ENCODE assay signal across 11 cellular contexts in the genomic region with DNA sequence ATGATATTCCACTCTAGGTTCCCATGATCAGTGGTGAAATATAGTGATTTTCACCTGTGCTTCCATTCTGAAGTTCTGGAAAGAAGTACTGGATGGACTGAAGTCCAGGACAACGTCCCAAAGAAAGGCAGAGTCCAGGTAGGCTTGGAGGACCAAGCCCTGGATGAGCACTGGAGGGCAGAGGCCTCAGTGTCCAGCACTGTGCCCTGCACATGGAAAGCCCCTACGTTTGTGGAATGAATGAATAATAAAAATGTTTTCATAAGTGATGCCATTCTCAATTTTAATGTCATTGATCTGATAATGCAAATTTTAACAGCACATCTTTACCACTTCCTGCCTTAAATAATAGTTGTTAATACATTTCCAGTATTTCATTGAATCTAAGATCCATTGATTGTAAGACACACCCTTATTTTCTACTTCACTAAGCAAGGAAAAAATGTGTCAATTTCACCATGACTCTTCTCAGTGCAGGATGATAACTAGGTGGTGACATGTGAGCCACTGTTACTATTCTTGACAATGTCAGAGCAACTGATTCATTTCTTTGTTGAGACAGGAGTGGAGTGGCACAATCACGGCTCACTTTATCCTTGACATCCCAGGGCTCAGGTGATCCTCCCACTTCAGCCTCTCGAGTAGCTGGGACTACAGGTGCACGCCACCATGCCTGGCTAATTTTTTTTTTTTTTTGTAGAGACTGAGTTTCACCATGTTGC.
"Had no signal": no experiment of that assay in that cellular context is flagged by ENCODE, and none has a peak within 500 bp of the region (broad histone marks: within the 10 kb centered on the region; RNA-seq: fewer than 3 reads in every experiment).

No MANE protein-coding gene starts in this region.

- DNase-seq: activated B cell treated with CpG ODN at 0.5 μM for 24 hours; activated effector memory CD4-positive, alpha-beta T cell treated with Interleukin-2 at 50 U/mL for 16 hours; effector memory CD4-positive, alpha-beta T cell; heart left ventricle; left colon; midbrain; retina; SHP77; substantia nigra; T-helper 2 cell; transverse colon had no signal

- ATAC-seq: heart left ventricle, left colon had no signal

- H3K4me3 Mint-ChIP-seq: activated B cell treated with CpG ODN at 0.5 μM for 24 hours had no signal

- H3K27me3 Mint-ChIP-seq: activated B cell treated with CpG ODN at 0.5 μM for 24 hours had no signal

- H3K27ac Mint-ChIP-seq: activated B cell treated with CpG ODN at 0.5 μM for 24 hours had no signal
